In the genomic region with DNA sequence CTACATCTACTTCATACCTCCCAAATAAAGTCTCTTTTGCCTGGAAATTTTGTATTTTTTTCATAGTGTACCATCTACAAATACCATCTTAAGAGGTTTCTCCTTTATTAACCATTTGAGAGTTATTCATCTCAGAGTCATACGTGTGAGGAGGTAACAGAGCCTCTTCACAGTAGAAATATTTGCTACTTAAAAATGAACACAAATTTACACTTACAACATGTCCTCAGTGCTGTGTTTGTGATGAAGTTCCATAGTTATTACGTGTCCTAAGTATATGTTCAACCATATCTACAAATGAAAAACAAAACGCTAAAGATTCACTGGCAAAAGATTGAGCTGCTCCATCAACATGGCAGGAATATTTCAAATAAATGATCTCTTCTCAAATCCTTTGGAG, we compare ENCODE assay signal across 2 cellular contexts.
TF ChIP-seq lines count a peak whose summit lies in the region.

No MANE protein-coding gene starts in this region.

TF ChIP-seq in HepG2, 621 proteins besides CTCF, POLR2A, EP300 and RAD21:
- 0 out of 2 replicates have a peak, but pooled peaks have one; percentile 52 for TF ChIP-seq ZNF337 (CRISPR knock-in tag; IDR thresholded peaks at IDR 0.05; ENCODE audit: borderline replicate concordance, low read depth)
- TF ChIP-seq, protein P1, sequence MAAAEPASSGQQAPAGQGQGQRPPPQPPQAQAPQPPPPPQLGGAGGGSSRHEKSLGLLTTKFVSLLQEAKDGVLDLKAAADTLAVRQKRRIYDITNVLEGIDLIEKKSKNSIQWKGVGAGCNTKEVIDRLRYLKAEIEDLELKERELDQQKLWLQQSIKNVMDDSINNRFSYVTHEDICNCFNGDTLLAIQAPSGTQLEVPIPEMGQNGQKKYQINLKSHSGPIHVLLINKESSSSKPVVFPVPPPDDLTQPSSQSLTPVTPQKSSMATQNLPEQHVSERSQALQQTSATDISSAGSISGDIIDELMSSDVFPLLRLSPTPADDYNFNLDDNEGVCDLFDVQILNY (CRISPR knock-in tag; conservative IDR thresholded peaks at IDR 0.05) = no peak

TF ChIP-seq in K562, 482 proteins besides CTCF, POLR2A, EP300 and RAD21:
- no peak for TF ChIP-seq ESRRB (CRISPR knock-in tag; IDR thresholded peaks at IDR 0.05; ENCODE audit: borderline replicate concordance)
- no peak for TF ChIP-seq POLR2H (tag; IDR thresholded peaks at IDR 0.05; ENCODE audit: low read depth)
